Comparison of ENCODE assay signal across 14 cellular contexts in the genomic region with DNA sequence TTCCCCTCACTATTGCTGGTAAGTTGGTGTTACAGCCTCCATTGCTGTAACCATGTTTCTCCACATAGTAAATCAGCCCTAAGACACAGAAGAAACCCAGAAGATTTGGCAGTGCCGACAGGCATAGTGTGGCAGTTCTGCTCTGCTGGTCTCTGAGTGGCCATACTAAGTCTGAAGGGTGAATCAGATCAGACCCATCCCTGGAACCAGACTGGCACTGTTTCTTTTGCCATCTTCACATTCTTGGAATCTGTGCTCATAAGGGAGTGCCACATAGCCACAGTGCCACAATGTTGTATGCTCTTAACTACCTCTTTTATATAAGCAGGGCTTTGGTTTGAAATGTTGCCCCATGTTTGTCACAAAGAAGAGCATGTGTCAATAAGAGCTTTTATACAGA.
DNase-seq lines count a peak whose midpoint lies in the region; ATAC-seq, FAIRE-seq and TF ChIP-seq lines count a peak whose summit lies in the region.
"Had no signal": no experiment of that assay in that cellular context is flagged by ENCODE, and none has a peak within 500 bp of the region (broad histone marks: within the 10 kb centered on the region; RNA-seq: fewer than 3 reads in every experiment).

No MANE protein-coding gene starts in this region.

- peak; percentile 40 for DNase-seq in epithelial cell of proximal tubule (ENCODE audit: low read depth)
- no peak for DNase-seq in stimulated activated naive B cell treated with anti-CD40 and anti-IgM and Interleukin-4, amounts not matched to agents 10 μg/mL and 1 μg/mL and 100 μg/mL, for 72 hours
- DNase-seq in NCI-H446 (lab: John Stamatoyannopoulos, UW) = no peak
- DNase-seq in urothelium cell line (ENCODE audit: low spot score) = no peak
- DNase-seq in GM13977 (ENCODE audit: low spot score) = no peak
- DNase-seq: CD4-positive, alpha-beta T cell; cerebellar nuclear complex; foreskin melanocyte; occipital lobe; stimulated activated CD4-positive, alpha-beta T cell treated with anti-CD3 and anti-CD28 coated beads, Interleukin-2, amount 100 ng/mL, for 48 hours had no signal

- H3K4me3 Mint-ChIP-seq in stimulated activated naive B cell treated with anti-CD40 and anti-IgM and Interleukin-4, amounts not matched to agents 10 μg/mL and 1 μg/mL and 100 μg/mL, for 72 hours = peak overlapping the region in 1 of 2 donors; percentile 22
- H3K4me3 Mint-ChIP-seq: CD4-positive, alpha-beta T cell had no signal

- H3K36me3 Mint-ChIP-seq in stimulated activated naive B cell treated with anti-CD40 and anti-IgM and Interleukin-4, amounts not matched to agents 10 μg/mL and 1 μg/mL and 100 μg/mL, for 72 hours = peaks cover 11 to 18% of the 10 kb centered on the region in 2 donors

- TF ChIP-seq CTCF in epithelial cell of proximal tubule (conservative IDR thresholded peaks at IDR 0.05; ENCODE audit: low read depth, low read length) (no peak), GM13977 (IDR thresholded peaks at IDR 0.05; ENCODE audit: extremely low read depth, insufficient read depth, missing control alignments) (no peak)

- no peaks in the 10 kb centered on the region for H3K9me3 Mint-ChIP-seq in stimulated activated naive B cell treated with anti-CD40 and anti-IgM and Interleukin-4, amounts not matched to agents 10 μg/mL and 1 μg/mL and 100 μg/mL, for 72 hours
- H3K9me3 Mint-ChIP-seq: CD4-positive, alpha-beta T cell had no signal

- in situ Hi-C loops in GM13977 (cut with MboI; ENCODE audit: low pct_unique_long_range_greater_than_20kb, low sequenced_read_pairs, unreplicated experiment) = no loop called here

- no peak for FAIRE-seq in urothelium cell line (lab: Jason Lieb, UNC)

- no peak overlapping the region for H3K4me3 ChIP-seq in epithelial cell of proximal tubule (ENCODE audit: low read depth, low read length)
- H3K4me3 ChIP-seq: SJSA1 had no signal

- H3K27ac Mint-ChIP-seq in stimulated activated naive B cell treated with anti-CD40 and anti-IgM and Interleukin-4, amounts not matched to agents 10 μg/mL and 1 μg/mL and 100 μg/mL, for 72 hours = peak overlapping the region; percentile 26
- H3K27ac Mint-ChIP-seq: CD4-positive, alpha-beta T cell had no signal

- H3K4me1 Mint-ChIP-seq in stimulated activated naive B cell treated with anti-CD40 and anti-IgM and Interleukin-4, amounts not matched to agents 10 μg/mL and 1 μg/mL and 100 μg/mL, for 72 hours = peaks cover 29 to 37% of the 10 kb centered on the region in 2 donors

- peak; percentile 2 for ATAC-seq in GM18909 (IDR thresholded peaks at IDR 0.05; ENCODE audit: poor library complexity, unreplicated experiment)
- peak; percentile 4 for ATAC-seq in HG02973 (IDR thresholded peaks at IDR 0.05; ENCODE audit: unreplicated experiment)
- ATAC-seq in stimulated activated naive B cell treated with anti-CD40 and anti-IgM and Interleukin-4, amounts not matched to agents 10 μg/mL and 1 μg/mL and 100 μg/mL, for 72 hours (replicated peaks) = peak; percentile 21 to 26
- no peak for ATAC-seq in HG02642 (IDR thresholded peaks at IDR 0.05; ENCODE audit: poor library complexity, unreplicated experiment)

- peaks cover 0 to 7% of the 10 kb centered on the region in 2 donors for H3K27me3 Mint-ChIP-seq in stimulated activated naive B cell treated with anti-CD40 and anti-IgM and Interleukin-4, amounts not matched to agents 10 μg/mL and 1 μg/mL and 100 μg/mL, for 72 hours
